ENCODE assay signal across 8 cellular contexts in the genomic region with DNA sequence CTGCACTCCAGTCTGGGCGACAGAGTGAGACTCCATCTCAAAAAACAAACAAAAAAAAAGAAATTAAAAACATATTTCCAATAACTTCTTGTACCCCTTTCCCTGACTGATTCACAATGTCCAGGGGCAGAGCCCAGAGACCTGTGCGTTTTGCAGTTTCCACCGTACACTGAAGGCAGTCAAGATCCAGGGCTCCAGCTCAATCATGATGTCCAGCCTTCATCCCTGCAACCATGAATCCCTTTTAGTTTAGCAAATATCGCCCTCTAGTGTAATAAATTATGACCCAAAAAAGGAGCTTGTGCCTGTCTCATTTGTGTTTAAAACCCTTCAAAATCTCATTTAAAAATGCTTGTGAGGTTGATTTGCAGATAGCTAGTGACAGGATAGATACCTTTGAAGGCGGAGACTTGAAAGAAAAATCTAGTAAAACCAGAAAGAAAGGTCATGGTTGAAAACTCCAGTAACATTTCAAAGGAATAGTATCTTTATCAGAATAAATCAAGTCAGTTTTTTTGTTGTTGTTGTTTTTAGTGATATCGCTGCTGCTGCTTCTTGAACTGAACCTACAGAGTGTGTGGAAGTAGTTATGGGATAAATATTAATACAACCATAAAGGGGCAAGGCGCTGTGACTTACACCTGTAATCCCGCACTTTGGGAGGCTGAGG. TPM values are rescaled to one million over a fixed set of nuclear protein-coding genes. Genes with fewer than 3 reads are reported as not detected.
DNase-seq lines count a peak whose midpoint lies in the region; ATAC-seq and TF ChIP-seq lines count a peak whose summit lies in the region.

No MANE protein-coding gene starts in this region.

- no peak for ATAC-seq in GM21423 (IDR thresholded peaks at IDR 0.05; ENCODE audit: unreplicated experiment)
- no peak for ATAC-seq in HG02571 (IDR thresholded peaks at IDR 0.05; ENCODE audit: unreplicated experiment)

- intact Hi-C loops in activated naive CD4-positive, alpha-beta T cell treated with anti-CD3 and anti-CD28 coated beads for 36 hours (cut with micrococcal nuclease): loop anchor here (1.0 to 5.0 kb wide), 2 partner anchors 104 to 361 kb away; a partner anchor contains a TSS
- intact Hi-C loops in colonic mucosa (cut with DNase I): loop anchor here (2.0 to 10.0 kb wide), 3 partner anchors 71 to 219 kb away; a partner anchor contains a TSS

- peaks cover 4% of the 10 kb centered on the region for H3K36me3 Mint-ChIP-seq in activated naive CD4-positive, alpha-beta T cell treated with anti-CD3 and anti-CD28 coated beads, Interleukin-2, amount 10 ng/mL, durations not matched to agents 7 days and 5 days
- H3K36me3 Mint-ChIP-seq in activated naive CD4-positive, alpha-beta T cell treated with anti-CD3 and anti-CD28 coated beads for 36 hours (ENCODE audit: low read depth): no peaks in the 10 kb centered on the region

- H3K9me3 ChIP-seq in colonic mucosa: no peaks in the 10 kb centered on the region

- no peaks in the 10 kb centered on the region for H3K27me3 ChIP-seq in colonic mucosa

- TF ChIP-seq CTCF in LNCaP clone FGC (IDR thresholded peaks at IDR 0.05; ENCODE audit: control insufficient read depth, extremely low read depth, insufficient read depth) (peak; percentile 65), colonic mucosa (IDR thresholded peaks at IDR 0.05) (peak; percentile 55)

- no peaks in the 10 kb centered on the region for H3K9me3 Mint-ChIP-seq in activated naive CD4-positive, alpha-beta T cell treated with anti-CD3 and anti-CD28 coated beads, Interleukin-2, amount 10 ng/mL, durations not matched to agents 7 days and 5 days
- H3K9me3 Mint-ChIP-seq in activated naive CD4-positive, alpha-beta T cell treated with anti-CD3 and anti-CD28 coated beads for 36 hours: no peaks in the 10 kb centered on the region

- H3K4me1 Mint-ChIP-seq in activated naive CD4-positive, alpha-beta T cell treated with anti-CD3 and anti-CD28 coated beads, Interleukin-2, amount 10 ng/mL, durations not matched to agents 7 days and 5 days: peaks cover 27% of the 10 kb centered on the region
- peaks cover 24% of the 10 kb centered on the region for H3K4me1 Mint-ChIP-seq in activated naive CD4-positive, alpha-beta T cell treated with anti-CD3 and anti-CD28 coated beads for 36 hours (ENCODE audit: low read depth)

- H3K27me3 Mint-ChIP-seq in activated naive CD4-positive, alpha-beta T cell treated with anti-CD3 and anti-CD28 coated beads, Interleukin-2, amount 10 ng/mL, durations not matched to agents 7 days and 5 days: peaks cover 12% of the 10 kb centered on the region
- no peaks in the 10 kb centered on the region for H3K27me3 Mint-ChIP-seq in activated naive CD4-positive, alpha-beta T cell treated with anti-CD3 and anti-CD28 coated beads for 36 hours (ENCODE audit: low read depth)

- H3K27ac Mint-ChIP-seq in activated naive CD4-positive, alpha-beta T cell treated with anti-CD3 and anti-CD28 coated beads, Interleukin-2, amount 10 ng/mL, durations not matched to agents 7 days and 5 days: no peak overlapping the region
- no peak overlapping the region for H3K27ac Mint-ChIP-seq in activated naive CD4-positive, alpha-beta T cell treated with anti-CD3 and anti-CD28 coated beads for 36 hours

- H3K36me3 ChIP-seq in colonic mucosa: no peaks in the 10 kb centered on the region

- no peak overlapping the region for H3K4me3 ChIP-seq in LNCaP clone FGC (ENCODE audit: low read depth, low read length)
- no peak overlapping the region for H3K4me3 ChIP-seq in colonic mucosa

- H3K9ac ChIP-seq in colonic mucosa (ENCODE audit: low read depth in 2 of 2, low read length in 2 of 2): no peak overlapping the region

- DNase-seq in activated naive CD4-positive, alpha-beta T cell treated with anti-CD3 and anti-CD28 coated beads, Interleukin-2, amount 10 ng/mL, durations not matched to agents 7 days and 5 days: peak; percentile 39
- DNase-seq in activated naive CD4-positive, alpha-beta T cell treated with anti-CD3 and anti-CD28 coated beads for 36 hours: no peak
- no peak for DNase-seq in LNCaP clone FGC (ENCODE audit: low read depth)
- peak; percentile 87 for DNase-seq in OCI-M1 (lab: John Stamatoyannopoulos, UW)
- DNase-seq in colonic mucosa: no peak
- DNase-seq in mucosa of gallbladder (ENCODE audit: low spot score): peak; percentile 14

- CTCF ChIA-PET in activated naive CD4-positive, alpha-beta T cell treated with anti-CD3 and anti-CD28 coated beads, Interleukin-2, amount 10 ng/mL, durations not matched to agents 7 days and 5 days (lab: Charles Lee): interaction anchor here (0.6 to 7.7 kb wide), 54 partner anchors 11 to 275 kb away, joined by 3 to 417 read pairs (median 4); a partner anchor contains a TSS
- CTCF ChIA-PET in activated naive CD4-positive, alpha-beta T cell treated with anti-CD3 and anti-CD28 coated beads for 36 hours (lab: Charles Lee): interaction anchor here (0.6 to 8.3 kb wide), 53 partner anchors 8 to 244 kb away, joined by 3 to 372 read pairs (median 5); a partner anchor contains a TSS

- no peaks in the 10 kb centered on the region for H3K4me1 ChIP-seq in colonic mucosa

- no peak overlapping the region for H3K27ac ChIP-seq in colonic mucosa

- no peak overlapping the region for H3K4me3 Mint-ChIP-seq in activated naive CD4-positive, alpha-beta T cell treated with anti-CD3 and anti-CD28 coated beads, Interleukin-2, amount 10 ng/mL, durations not matched to agents 7 days and 5 days
- no peak overlapping the region for H3K4me3 Mint-ChIP-seq in activated naive CD4-positive, alpha-beta T cell treated with anti-CD3 and anti-CD28 coated beads for 36 hours

RNA-seq across cellular contexts. Expression of a gene that starts 3.7 kb away (rescaled TPM):
- total RNA-seq in activated naive CD4-positive, alpha-beta T cell treated with anti-CD3 and anti-CD28 coated beads for 36 hours: 10 to 100 TPM; 21.9 to 22.0 TPM
- 10 to 100 TPM; 19.2 to 19.6 TPM for total RNA-seq in colonic mucosa
- total RNA-seq in mucosa of gallbladder: 41.6 TPM

Comparison
In these comparisons a context has a peak if more than half of its experiments do, and no peak if none do; other contexts are left out.
1. DNase-seq: peak in activated naive CD4-positive, alpha-beta T cell treated with anti-CD3 and anti-CD28 coated beads, Interleukin-2, amount 10 ng/mL, durations not matched to agents 7 days and 5 days (single experiment), OCI-M1 (single experiment) and mucosa of gallbladder (single experiment); none in activated naive CD4-positive, alpha-beta T cell treated with anti-CD3 and anti-CD28 coated beads for 36 hours (single experiment), LNCaP clone FGC (single experiment) and colonic mucosa (single experiment).